ENCODE assay signal across 24 cellular contexts in the genomic region with DNA sequence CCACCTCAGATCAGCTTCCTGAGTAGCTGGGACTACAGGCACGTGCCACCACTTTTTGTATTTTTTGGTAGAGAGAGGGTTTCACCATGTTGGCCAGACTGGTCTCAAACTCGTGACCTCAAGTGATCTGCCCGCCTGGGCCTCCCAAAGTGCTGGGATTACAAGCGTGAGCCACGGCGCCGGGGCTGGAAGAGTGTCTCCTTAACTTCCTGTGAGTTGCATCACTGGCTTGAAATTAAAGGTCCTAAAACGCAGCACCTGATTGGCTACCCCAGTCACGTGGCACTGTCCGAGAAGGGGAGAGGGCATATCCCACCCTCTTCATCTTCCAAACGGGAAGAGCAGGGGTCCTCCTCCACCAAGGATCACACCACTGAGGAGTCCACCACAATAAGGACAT.
"Had no signal": no experiment of that assay in that cellular context is flagged by ENCODE, and none has a peak within 500 bp of the region (broad histone marks: within the 10 kb centered on the region; RNA-seq: fewer than 3 reads in every experiment).

No MANE protein-coding gene starts in this region.

- H3K4me3 ChIP-seq: cardiac muscle cell, Peyer's patch, SJSA1 had no signal

- H3K27me3 ChIP-seq: cardiac muscle cell, Peyer's patch had no signal

- H3K27ac ChIP-seq: brain microvascular endothelial cell, cardiac muscle cell, Peyer's patch, SJSA1 had no signal

- H3K9me3 ChIP-seq: Peyer's patch, SJSA1 had no signal

- ATAC-seq: activated CD8-positive, alpha-beta T cell treated with anti-CD3 and anti-CD28 coated beads for 36 hours; activated T-cell treated with anti-CD3 and anti-CD28 coated beads, Interleukin-2, amount 50 U/mL, for 4 hours; SK-N-SH treated with all-trans-retinoic acid at 6 μM for 48 hours had no signal

- DNase-seq: activated CD4-positive, alpha-beta T cell treated with anti-CD3 and anti-CD28 coated beads for 4 hours; activated CD8-positive, alpha-beta T cell treated with anti-CD3 and anti-CD28 coated beads for 36 hours; activated effector memory CD4-positive, alpha-beta T cell treated with anti-CD3 and anti-CD28 coated beads, Interleukin-2, amount 50 U/mL, for 16 hours; activated naive CD4-positive, alpha-beta T cell treated with anti-CD3 and anti-CD28 coated beads for 36 hours; activated naive CD8-positive, alpha-beta T cell treated with anti-CD3 and anti-CD28 coated beads for 36 hours; activated T-cell treated with anti-CD3 and anti-CD28 coated beads, Interleukin-2, amount 50 U/mL, for 4 hours; brain microvascular endothelial cell; Kasumi-1; KBM-7; MV-4-11; NCI-H1105; NCI-H1436; NCI-H1694 treated with DMSO at 0.1 percent for 48 hours; NCI-H2029 treated with DMSO at 0.1 percent for 48 hours; NCI-H345; NCI-H510A; NCI-H526 treated with DMSO at 0.1 percent for 48 hours; NCI-H82; Peyer's patch; SHP77; SW 1271 had no signal

- H3K36me3 ChIP-seq: brain microvascular endothelial cell, cardiac muscle cell, Peyer's patch, SJSA1 had no signal

- H3K4me1 ChIP-seq: SJSA1 had no signal
